7 cellular contexts compared by ENCODE assay signal in the genomic region with DNA sequence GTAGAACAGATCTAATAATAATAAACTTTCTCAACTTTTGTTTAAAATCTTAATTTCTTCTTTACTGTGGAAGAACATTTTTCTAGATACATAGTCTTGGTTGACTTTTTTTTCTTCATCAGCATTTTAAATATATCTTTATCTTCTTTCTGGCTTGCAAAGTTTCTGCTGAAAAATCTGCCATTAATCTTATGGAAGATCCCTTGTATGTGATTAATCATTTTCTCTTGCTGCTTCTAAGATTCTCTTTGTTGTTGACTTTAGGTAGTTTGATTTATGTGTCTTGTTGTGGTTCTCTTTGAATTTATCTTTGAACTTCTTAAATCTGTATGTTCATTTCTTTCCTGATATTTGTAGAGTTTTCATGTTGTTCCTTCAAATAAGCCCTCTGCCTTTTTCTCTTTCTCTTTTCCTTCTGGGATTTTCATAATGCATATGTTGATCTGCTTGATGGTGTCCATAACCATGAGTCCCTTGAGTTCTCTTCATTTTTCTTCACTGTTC.
"Had no signal": no experiment of that assay in that cellular context is flagged by ENCODE, and none has a peak within 500 bp of the region (broad histone marks: within the 10 kb centered on the region; RNA-seq: fewer than 3 reads in every experiment).

No MANE protein-coding gene starts in this region.

- DNase-seq: IMR-90, KBM-7 had no signal

- FAIRE-seq: HepG2, HTR-8/SVneo, K562 had no signal

- H3K4me3 ChIP-seq: K562 had no signal

- H3K27ac ChIP-seq: HL-60 had no signal

- H3K27ac Mint-ChIP-seq: IgD-negative memory B cell had no signal

- H3K36me3 Mint-ChIP-seq: IgD-negative memory B cell had no signal

- H3K4me3 Mint-ChIP-seq: IgD-negative memory B cell had no signal

- H3K27me3 Mint-ChIP-seq: IgD-negative memory B cell had no signal

- H3K4me1 Mint-ChIP-seq: IgD-negative memory B cell had no signal
